8 cellular contexts compared by ENCODE assay signal in genomic region chr1:180228648-180229482, GRCh38. TPM values are rescaled to one million over a fixed set of nuclear protein-coding genes. Genes with fewer than 3 reads are reported as not detected.
DNase-seq lines count a peak whose midpoint lies in the region; ATAC-seq and TF ChIP-seq lines count a peak whose summit lies in the region.

No MANE protein-coding gene starts in this region.

- no peak for TF ChIP-seq POLR2A in adrenal gland (IDR thresholded peaks at IDR 0.05)

- intact Hi-C loops in A673 (cut with micrococcal nuclease; ENCODE audit: unreplicated experiment) (no loop called here), adrenal gland (cut with DNase I) (no loop called here)

- ATAC-seq in naive thymus-derived CD8-positive, alpha-beta T cell = peak in 1 of 2 donors; percentile 18

- WGBS in ectodermal cell, 2 experiments = 3% methylated on average over 57 of the region's 57 CpGs
- WGBS in adrenal gland, 4 donors = 5 to 9% (median 7%) methylated on average over 25 to 57 of the region's 57 CpGs

- H3K27me3 ChIP-seq in A673 (replicated peaks; ENCODE audit: insufficient read depth, low read depth, low read length, poor library complexity) (peaks cover 90% of the 10 kb centered on the region), ectodermal cell (ENCODE audit: control insufficient read depth, insufficient read depth, low read length, poor library complexity, severe bottlenecking) (peaks cover 97% of the 10 kb centered on the region), adrenal gland (peaks cover 86% of the 10 kb centered on the region)

- peaks cover 0 to 2% (median 0%) of the 10 kb centered on the region in 3 donors for H3K36me3 Mint-ChIP-seq in naive thymus-derived CD8-positive, alpha-beta T cell

- no peak for TF ChIP-seq CTCF in A673 (conservative IDR thresholded peaks at IDR 0.05; ENCODE audit: low read depth, low read length)
- no peak for TF ChIP-seq CTCF in GM13977 (IDR thresholded peaks at IDR 0.05; ENCODE audit: extremely low read depth, insufficient read depth, missing control alignments)
- no peak for TF ChIP-seq CTCF in adrenal gland (IDR thresholded peaks at IDR 0.05)

- H3K9me3 ChIP-seq in A673 (ENCODE audit: low read depth, low read length, poor library complexity, severe bottlenecking) (no peaks in the 10 kb centered on the region), ectodermal cell (ENCODE audit: control insufficient read depth, low read length) (no peaks in the 10 kb centered on the region), adrenal gland (replicated peaks in 1 of 3) (no peaks in the 10 kb centered on the region)

- CTCF ChIA-PET in A673 (lab: Charles Lee) = no interaction called here

- H3K27ac ChIP-seq in A673 (ENCODE audit: low read depth, low read length, poor library complexity, severe bottlenecking) (no peak overlapping the region), ectodermal cell (ENCODE audit: insufficient read depth, low read depth, low read length, poor library complexity, severe bottlenecking) (no peak overlapping the region), adrenal gland (no peak overlapping the region)

- POLR2A ChIA-PET in A673 (lab: Charles Lee; ENCODE audit: low non-redundant PET) = no interaction called here
- POLR2A ChIA-PET in naive thymus-derived CD8-positive, alpha-beta T cell (lab: Charles Lee) = no interaction called here

- peaks cover 0 to 2% (median 0%) of the 10 kb centered on the region in 9 donors for H3K9me3 Mint-ChIP-seq in naive thymus-derived CD8-positive, alpha-beta T cell

- H3K4me1 ChIP-seq in A673 (ENCODE audit: insufficient read depth, low read length, poor library complexity, severe bottlenecking) (peaks cover 13% of the 10 kb centered on the region), ectodermal cell (ENCODE audit: control insufficient read depth, insufficient read depth, low read length) (peaks cover 35% of the 10 kb centered on the region), adrenal gland (replicated peaks in 1 of 2) (peaks cover 21 to 27% of the 10 kb centered on the region in 2 donors)

- DNase-seq in A673 (ENCODE audit: low spot score) (no peak), GM13977 (ENCODE audit: low spot score) (peak; percentile 64), NCI-H526 treated with DMSO at 0.1 percent for 48 hours (lab: John Stamatoyannopoulos, UW) (peak; percentile 65), adrenal gland (no peak), NCI-H226 (no peak)
- DNase-seq in naive thymus-derived CD8-positive, alpha-beta T cell = no peak
- DNase-seq in stimulated activated CD4-positive, alpha-beta T cell treated with anti-CD3 and anti-CD28 coated beads, Interleukin-2, amount 100 ng/mL, for 48 hours = no peak

- H3K4me1 Mint-ChIP-seq in naive thymus-derived CD8-positive, alpha-beta T cell = peaks cover 3 to 34% (median 26%) of the 10 kb centered on the region in 4 donors

- in situ Hi-C loops in GM13977 (cut with MboI; ENCODE audit: low pct_unique_long_range_greater_than_20kb, low sequenced_read_pairs, unreplicated experiment) = no loop called here

- H3K27ac Mint-ChIP-seq in naive thymus-derived CD8-positive, alpha-beta T cell = peak overlapping the region in 2 of 10 donors; percentile 18 to 27

- H3K4me3 Mint-ChIP-seq in naive thymus-derived CD8-positive, alpha-beta T cell = peak overlapping the region; percentile 62 to 83 (median 76)

- peak overlapping the region; percentile 50 for H3K4me3 ChIP-seq in A673 (ENCODE audit: low read depth, low read length, poor library complexity, severe bottlenecking)
- H3K4me3 ChIP-seq in ectodermal cell (ENCODE audit: insufficient read depth, low read depth, low read length) = peak overlapping the region; percentile 50
- peak overlapping the region in 2 of 4 donors; percentile 57 to 58 for H3K4me3 ChIP-seq in adrenal gland

- H3K36me3 ChIP-seq in A673 (ENCODE audit: insufficient read depth, low read length, poor library complexity, severe bottlenecking) (no peaks in the 10 kb centered on the region), ectodermal cell (ENCODE audit: control insufficient read depth, insufficient read depth, low read length) (no peaks in the 10 kb centered on the region), adrenal gland (replicated peaks in 1 of 2) (no peaks in the 10 kb centered on the region)

- no TSS peak for BruUV-seq in A673 (replicated peaks; lab: Mats Ljungman, UMichigan)

- peaks cover 30 to 75% (median 62%) of the 10 kb centered on the region in 5 donors for H3K27me3 Mint-ChIP-seq in naive thymus-derived CD8-positive, alpha-beta T cell

RNA-seq across cellular contexts. Expression of gene LHX4, which starts 1.2 kb away (rescaled TPM):
- total RNA-seq in A673 (2021) (0.07 TPM in 1 of 2 replicates, not detected in the other), adrenal gland (not detected)
- 0.06 TPM for polyA plus RNA-seq in ectodermal cell (2013, experiment 1 of 4)
- 0.27 TPM for polyA plus RNA-seq in ectodermal cell (2013, experiment 2 of 4)
- 0.05 TPM for polyA plus RNA-seq in ectodermal cell (2013, experiment 3 of 4)
- not detected for polyA plus RNA-seq in ectodermal cell (2013, experiment 4 of 4)
- total RNA-seq in naive thymus-derived CD8-positive, alpha-beta T cell = not detected
- under 1 TPM; 0.09 to 0.25 (median 0.12) TPM for polyA plus RNA-seq in naive thymus-derived CD8-positive, alpha-beta T cell
- not detected for polyA plus RNA-seq in adrenal gland

Comparison
In these comparisons a context has a peak if more than half of its experiments do, and no peak if none do; other contexts are left out.
1. DNase-seq: peak in GM13977 (single experiment) and NCI-H526 treated with DMSO at 0.1 percent for 48 hours (single experiment); none in A673 (single experiment), naive thymus-derived CD8-positive, alpha-beta T cell (0 of 10), adrenal gland (0 of 7), NCI-H226 (single experiment) and stimulated activated CD4-positive, alpha-beta T cell treated with anti-CD3 and anti-CD28 coated beads, Interleukin-2, amount 100 ng/mL, for 48 hours (0 of 2).